ENCODE assay signal across 34 cellular contexts in the genomic region with DNA sequence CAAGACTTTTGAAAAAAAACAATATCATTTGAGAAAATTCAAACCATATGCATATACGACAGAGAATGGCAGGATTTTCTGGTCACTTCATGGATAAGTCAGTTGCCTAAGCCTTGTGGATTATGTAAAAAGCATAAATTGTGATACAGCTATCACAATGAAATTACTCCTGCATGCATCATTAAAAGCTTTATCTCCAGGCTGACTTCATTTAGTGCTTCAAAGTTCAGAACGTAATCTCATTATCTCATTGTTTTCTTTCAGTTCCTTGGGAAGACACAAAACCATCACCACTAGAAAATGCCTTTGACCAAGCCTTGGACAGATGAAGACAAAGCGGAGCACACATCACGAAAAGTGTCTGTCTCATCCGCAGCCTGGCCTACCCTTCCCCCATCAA. TPM values are rescaled to one million over a fixed set of nuclear protein-coding genes. Genes with fewer than 3 reads are reported as not detected.
"Had no signal": no experiment of that assay in that cellular context is flagged by ENCODE, and none has a peak within 500 bp of the region (broad histone marks: within the 10 kb centered on the region; RNA-seq: fewer than 3 reads in every experiment).

No MANE protein-coding gene starts in this region.

- H3K27me3 Mint-ChIP-seq: activated CD4-positive, alpha-beta memory T cell treated with anti-CD3 and anti-CD28 coated beads, Interleukin-2, amount 10 ng/mL, durations not matched to agents 7 days and 5 days; activated CD8-positive, alpha-beta memory T cell treated with anti-CD3 and anti-CD28 coated beads, Interleukin-2, amount 10 ng/mL, durations not matched to agents 7 days and 5 days; activated naive CD8-positive, alpha-beta T cell treated with anti-CD3 and anti-CD28 coated beads for 36 hours; activated T-helper 17 cell treated with anti-CD3 and anti-CD28 coated beads, Interleukin-2, amount 50 U/mL, for 72 hours had no signal

- FAIRE-seq: K562 had no signal

- H3K4me3 Mint-ChIP-seq: activated CD4-positive, alpha-beta memory T cell treated with anti-CD3 and anti-CD28 coated beads, Interleukin-2, amount 10 ng/mL, durations not matched to agents 7 days and 5 days; activated CD8-positive, alpha-beta memory T cell treated with anti-CD3 and anti-CD28 coated beads, Interleukin-2, amount 10 ng/mL, durations not matched to agents 7 days and 5 days; activated naive CD8-positive, alpha-beta T cell treated with anti-CD3 and anti-CD28 coated beads for 36 hours; activated T-cell treated with anti-CD3 and anti-CD28 coated beads, Interleukin-2, amount 50 U/mL, for 72 hours; activated T-helper 17 cell treated with anti-CD3 and anti-CD28 coated beads, Interleukin-2, amount 50 U/mL, for 72 hours had no signal

- H3K27ac ChIP-seq: brain microvascular endothelial cell, SJSA1, VCaP had no signal

- H3K36me3 Mint-ChIP-seq: activated CD8-positive, alpha-beta memory T cell treated with anti-CD3 and anti-CD28 coated beads, Interleukin-2, amount 10 ng/mL, durations not matched to agents 7 days and 5 days; activated naive CD8-positive, alpha-beta T cell treated with anti-CD3 and anti-CD28 coated beads for 36 hours had no signal

- H3K36me3 ChIP-seq: brain microvascular endothelial cell, SJSA1 had no signal

- ATAC-seq: activated CD8-positive, alpha-beta memory T cell treated with anti-CD3 and anti-CD28 coated beads, Interleukin-2, amount 10 ng/mL, durations not matched to agents 7 days and 5 days; activated T-cell treated with anti-CD3 and anti-CD28 coated beads, Interleukin-2, amount 50 U/mL, for 72 hours; activated T-helper 17 cell treated with anti-CD3 and anti-CD28 coated beads, Interleukin-2, amount 50 U/mL, for 72 hours; K562; Panc1 had no signal

- H3K27me3 ChIP-seq: brain microvascular endothelial cell, SJSA1 had no signal

- H3K9me3 ChIP-seq: SJSA1 had no signal

- H3K27ac Mint-ChIP-seq: activated CD4-positive, alpha-beta memory T cell treated with anti-CD3 and anti-CD28 coated beads, Interleukin-2, amount 10 ng/mL, durations not matched to agents 7 days and 5 days; activated CD8-positive, alpha-beta memory T cell treated with anti-CD3 and anti-CD28 coated beads, Interleukin-2, amount 10 ng/mL, durations not matched to agents 7 days and 5 days; activated naive CD8-positive, alpha-beta T cell treated with anti-CD3 and anti-CD28 coated beads for 36 hours; activated T-cell treated with anti-CD3 and anti-CD28 coated beads, Interleukin-2, amount 50 U/mL, for 72 hours; activated T-helper 17 cell treated with anti-CD3 and anti-CD28 coated beads, Interleukin-2, amount 50 U/mL, for 72 hours had no signal

- H3K4me1 Mint-ChIP-seq: activated CD4-positive, alpha-beta memory T cell treated with anti-CD3 and anti-CD28 coated beads, Interleukin-2, amount 10 ng/mL, durations not matched to agents 7 days and 5 days; activated CD8-positive, alpha-beta memory T cell treated with anti-CD3 and anti-CD28 coated beads, Interleukin-2, amount 10 ng/mL, durations not matched to agents 7 days and 5 days; activated naive CD8-positive, alpha-beta T cell treated with anti-CD3 and anti-CD28 coated beads for 36 hours; activated T-helper 17 cell treated with anti-CD3 and anti-CD28 coated beads, Interleukin-2, amount 50 U/mL, for 72 hours had no signal

- H3K4me3 ChIP-seq: K562, SJSA1 had no signal

- DNase-seq: activated CD4-positive, alpha-beta memory T cell treated with anti-CD3 and anti-CD28 coated beads, Interleukin-2, amount 10 ng/mL, durations not matched to agents 7 days and 5 days; activated CD4-positive, alpha-beta T cell treated with anti-CD3 and anti-CD28 coated beads for 1 hour; activated CD4-positive, alpha-beta T cell treated with anti-CD3 and anti-CD28 coated beads for 48 hours; activated CD4-positive, CD25-positive, alpha-beta regulatory T cell; activated CD8-positive, alpha-beta memory T cell treated with anti-CD3 and anti-CD28 coated beads for 24 hours; activated CD8-positive, alpha-beta memory T cell treated with anti-CD3 and anti-CD28 coated beads, Interleukin-2, amount 10 ng/mL, durations not matched to agents 7 days and 5 days; activated effector memory CD4-positive, alpha-beta T cell treated with anti-CD3 and anti-CD28 coated beads, Interleukin-2, amount 50 U/mL, for 16 hours; activated naive CD4-positive, alpha-beta T cell; activated naive CD4-positive, alpha-beta T cell treated with anti-CD3 and anti-CD28 coated beads, Interleukin-2, amount 50 U/mL, for 16 hours; activated naive CD8-positive, alpha-beta T cell treated with anti-CD3 and anti-CD28 coated beads for 36 hours; activated T-cell treated with anti-CD3 and anti-CD28 coated beads, Interleukin-2, amount 50 U/mL, for 1 hour; activated T-cell treated with anti-CD3 and anti-CD28 coated beads, Interleukin-2, amount 50 U/mL, for 72 hours; amniotic stem cell; aorta; brain microvascular endothelial cell; central memory CD4-positive, alpha-beta T cell; NCI-H1092 treated with DMSO at 0.1 percent for 48 hours; NCI-H1417; NCI-H146; NCI-H187; NCI-H2081; NCI-H226; NCI-H524 treated with DMSO at 0.1 percent for 48 hours; RPMI8226; SHP77 treated with DMSO at 0.1 percent for 48 hours; SW 1271; T-helper 1 cell; T-helper 2 cell; T-helper 9 cell had no signal

RNA-seq across cellular contexts. Expression of a gene that starts 57.0 kb away (rescaled TPM):
- polyA plus RNA-seq: K562 had no signal
